ENCODE assay signal across 1 cellular context in the genomic region with DNA sequence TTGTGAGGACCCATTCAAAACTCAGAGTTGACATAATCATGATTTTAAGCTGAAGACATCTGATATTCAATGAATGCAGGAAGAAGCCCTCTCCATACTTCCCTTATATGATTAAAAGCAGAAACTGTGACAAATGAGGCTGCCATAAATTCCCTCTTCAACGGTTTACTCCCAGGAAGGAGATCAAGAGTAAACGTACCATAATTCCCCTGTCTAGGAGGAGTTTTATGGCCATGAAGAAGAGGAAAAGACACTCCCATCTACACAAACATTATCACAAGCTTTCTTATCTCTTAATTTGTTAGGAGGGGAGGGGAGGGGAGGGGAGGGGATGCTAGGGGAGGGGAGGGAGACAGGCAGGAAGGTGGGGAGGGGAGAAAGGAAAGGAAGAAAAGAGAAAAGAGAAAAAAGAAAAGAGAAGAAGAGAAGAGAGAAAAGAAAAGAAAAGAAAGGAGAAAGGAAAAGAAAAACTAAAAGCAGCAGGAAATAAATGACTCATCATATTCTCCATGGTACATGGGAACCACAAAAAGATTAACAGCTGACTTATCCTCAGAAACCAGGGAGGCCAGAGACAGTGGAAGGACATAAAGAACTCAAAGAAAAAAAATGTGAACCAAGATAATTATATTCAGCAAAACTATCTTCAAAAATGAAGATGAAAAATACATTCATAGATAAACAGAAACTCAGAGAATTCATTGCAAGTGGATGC.
TF ChIP-seq lines count a peak whose summit lies in the region.

No MANE protein-coding gene starts in this region.

TF ChIP-seq in K562, 482 proteins besides CTCF, POLR2A, EP300 and RAD21 (continued from another document and continues in another):
- TF ChIP-seq, protein P1, sequence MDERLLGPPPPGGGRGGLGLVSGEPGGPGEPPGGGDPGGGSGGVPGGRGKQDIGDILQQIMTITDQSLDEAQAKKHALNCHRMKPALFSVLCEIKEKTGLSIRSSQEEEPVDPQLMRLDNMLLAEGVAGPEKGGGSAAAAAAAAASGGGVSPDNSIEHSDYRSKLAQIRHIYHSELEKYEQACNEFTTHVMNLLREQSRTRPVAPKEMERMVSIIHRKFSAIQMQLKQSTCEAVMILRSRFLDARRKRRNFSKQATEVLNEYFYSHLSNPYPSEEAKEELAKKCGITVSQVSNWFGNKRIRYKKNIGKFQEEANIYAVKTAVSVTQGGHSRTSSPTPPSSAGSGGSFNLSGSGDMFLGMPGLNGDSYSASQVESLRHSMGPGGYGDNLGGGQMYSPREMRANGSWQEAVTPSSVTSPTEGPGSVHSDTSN (CRISPR knock-in tag; IDR thresholded peaks at IDR 0.05; ENCODE audit: low read depth), result no peak
- TF ChIP-seq, protein P1 (tag; conservative IDR thresholded peaks at IDR 0.05; ENCODE audit: low read depth), result peak; percentile 25; the same call in 1 of the 2 replicates
- TF ChIP-seq JUN (IDR thresholded peaks at IDR 0.05; ENCODE audit: borderline replicate concordance, low read depth, low read length) (peak; percentile 93), JUN (CRISPR knock-in tag; IDR thresholded peaks at IDR 0.05; ENCODE audit: borderline replicate concordance) (no peak), MEIS2 (IDR thresholded peaks at IDR 0.05; ENCODE audit: partially characterized antibody) (peak; percentile 25), ZNF184 (CRISPR knock-in tag; IDR thresholded peaks at IDR 0.05) (no peak), ZNF583 (CRISPR knock-in tag; IDR thresholded peaks at IDR 0.05) (peak; percentile 95; the same call in 1 of the 2 replicates), NCOA1 (IDR thresholded peaks at IDR 0.05; ENCODE audit: low read depth) (peak; percentile 81), TRIM24 (IDR thresholded peaks at IDR 0.05) (peak; percentile 100), GATA2 (CRISPR knock-in tag; IDR thresholded peaks at IDR 0.05) (no peak), ZSCAN29 (IDR thresholded peaks at IDR 0.05) (0 out of 2 replicates have a peak, but pooled peaks have one; percentile 26), ELF1 (tag; IDR thresholded peaks at IDR 0.05) (peak; percentile 46), EHMT2 (IDR thresholded peaks at IDR 0.05) (peak; percentile 96), PHTF2 (CRISPR knock-in tag; IDR thresholded peaks at IDR 0.05) (no peak), ZNF764 (CRISPR knock-in tag; IDR thresholded peaks at IDR 0.05; ENCODE audit: low read depth) (no peak), NR2C1 (IDR thresholded peaks at IDR 0.05) (0 out of 2 replicates have a peak, but pooled peaks have one; percentile 47), NR2C1 (tag; IDR thresholded peaks at IDR 0.05) (no peak), DPF2 (IDR thresholded peaks at IDR 0.05) (peak; percentile 94), MAFF (IDR thresholded peaks at IDR 0.05; ENCODE audit: low read length) (peak; percentile 93), MTA3 (IDR thresholded peaks at IDR 0.05; ENCODE audit: borderline replicate concordance) (0 out of 2 replicates have a peak, but pooled peaks have one; percentile 55), ZNF699 (CRISPR knock-in tag; IDR thresholded peaks at IDR 0.05; ENCODE audit: insufficient replicate concordance) (no peak), ASH1L (IDR thresholded peaks at IDR 0.05; ENCODE audit: borderline replicate concordance, low read depth, partially characterized antibody) (peak; percentile 43), ZNF384 (IDR thresholded peaks at IDR 0.05; ENCODE audit: low read depth, low read length) (peak; percentile 80), MAFG (tag; conservative IDR thresholded peaks at IDR 0.05) (peak; percentile 98), CBX5 (IDR thresholded peaks at IDR 0.05; ENCODE audit: borderline replicate concordance, low read depth) (peak; percentile 98), NFIC (IDR thresholded peaks at IDR 0.05) (peak; percentile 50), ZNF778 (CRISPR knock-in tag; IDR thresholded peaks at IDR 0.05) (no peak), JUND (IDR thresholded peaks at IDR 0.05; ENCODE audit: borderline replicate concordance, low read depth, low read length) (peak; percentile 92), JUND (tag; IDR thresholded peaks at IDR 0.05; ENCODE audit: borderline replicate concordance, low read depth, low read length) (peak; percentile 93), NCOR1 (IDR thresholded peaks at IDR 0.05) (peak; percentile 71), DACH1 (IDR thresholded peaks at IDR 0.05; ENCODE audit: partially characterized antibody) (peak; percentile 86), ZNF263 (CRISPR knock-in tag; IDR thresholded peaks at IDR 0.05; ENCODE audit: borderline replicate concordance) (no peak), NONO (IDR thresholded peaks at IDR 0.05; ENCODE audit: low read depth in 2 of 2, low read length in 1 of 2) (no peak), SNIP1 (IDR thresholded peaks at IDR 0.05; ENCODE audit: low read depth) (0 out of 2 replicates have a peak, but pooled peaks have one; percentile 73), TRIM28 (IDR thresholded peaks at IDR 0.05) (peak; percentile 100), FOXK2 (conservative IDR thresholded peaks at IDR 0.05 in 1 of 2, IDR thresholded peaks at IDR 0.05 in 1 of 2; ENCODE audit: low read depth in 2 of 2) (peak; percentile 75 to 78), TAF9B (IDR thresholded peaks at IDR 0.05; ENCODE audit: partially characterized antibody) (peak; percentile 55), CBX3 (IDR thresholded peaks at IDR 0.05; ENCODE audit: borderline replicate concordance in 1 of 2, low read length in 2 of 2) (peak in 1 of 2 experiments; percentile 100; a peak in 2 of 3 replicates), ARHGAP35 (IDR thresholded peaks at IDR 0.05; ENCODE audit: partially characterized antibody) (peak; percentile 78), HLTF (IDR thresholded peaks at IDR 0.05) (peak; percentile 97), TAL1 (IDR thresholded peaks at IDR 0.05) (peak; percentile 61), LEF1 (IDR thresholded peaks at IDR 0.05) (peak; percentile 85), FOSL1 (tag; conservative IDR thresholded peaks at IDR 0.05) (peak; percentile 94), ZC3H11A (IDR thresholded peaks at IDR 0.05; ENCODE audit: low read depth, low read length) (no peak)
- TF ChIP-seq, protein P2, sequence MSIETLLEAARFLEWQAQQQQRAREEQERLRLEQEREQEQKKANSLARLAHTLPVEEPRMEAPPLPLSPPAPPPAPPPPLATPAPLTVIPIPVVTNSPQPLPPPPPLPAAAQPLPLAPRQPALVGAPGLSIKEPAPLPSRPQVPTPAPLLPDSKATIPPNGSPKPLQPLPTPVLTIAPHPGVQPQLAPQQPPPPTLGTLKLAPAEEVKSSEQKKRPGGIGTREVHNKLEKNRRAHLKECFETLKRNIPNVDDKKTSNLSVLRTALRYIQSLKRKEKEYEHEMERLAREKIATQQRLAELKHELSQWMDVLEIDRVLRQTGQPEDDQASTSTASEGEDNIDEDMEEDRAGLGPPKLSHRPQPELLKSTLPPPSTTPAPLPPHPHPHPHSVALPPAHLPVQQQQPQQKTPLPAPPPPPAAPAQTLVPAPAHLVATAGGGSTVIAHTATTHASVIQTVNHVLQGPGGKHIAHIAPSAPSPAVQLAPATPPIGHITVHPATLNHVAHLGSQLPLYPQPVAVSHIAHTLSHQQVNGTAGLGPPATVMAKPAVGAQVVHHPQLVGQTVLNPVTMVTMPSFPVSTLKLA (conservative IDR thresholded peaks at IDR 0.05), result peak in 1 of 2 experiments; percentile 44; a peak in 2 of 4 replicates
- TF ChIP-seq, protein P3, sequence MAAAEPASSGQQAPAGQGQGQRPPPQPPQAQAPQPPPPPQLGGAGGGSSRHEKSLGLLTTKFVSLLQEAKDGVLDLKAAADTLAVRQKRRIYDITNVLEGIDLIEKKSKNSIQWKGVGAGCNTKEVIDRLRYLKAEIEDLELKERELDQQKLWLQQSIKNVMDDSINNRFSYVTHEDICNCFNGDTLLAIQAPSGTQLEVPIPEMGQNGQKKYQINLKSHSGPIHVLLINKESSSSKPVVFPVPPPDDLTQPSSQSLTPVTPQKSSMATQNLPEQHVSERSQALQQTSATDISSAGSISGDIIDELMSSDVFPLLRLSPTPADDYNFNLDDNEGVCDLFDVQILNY (CRISPR knock-in tag; IDR thresholded peaks at IDR 0.05), result no peak
- TF ChIP-seq, protein P4, sequence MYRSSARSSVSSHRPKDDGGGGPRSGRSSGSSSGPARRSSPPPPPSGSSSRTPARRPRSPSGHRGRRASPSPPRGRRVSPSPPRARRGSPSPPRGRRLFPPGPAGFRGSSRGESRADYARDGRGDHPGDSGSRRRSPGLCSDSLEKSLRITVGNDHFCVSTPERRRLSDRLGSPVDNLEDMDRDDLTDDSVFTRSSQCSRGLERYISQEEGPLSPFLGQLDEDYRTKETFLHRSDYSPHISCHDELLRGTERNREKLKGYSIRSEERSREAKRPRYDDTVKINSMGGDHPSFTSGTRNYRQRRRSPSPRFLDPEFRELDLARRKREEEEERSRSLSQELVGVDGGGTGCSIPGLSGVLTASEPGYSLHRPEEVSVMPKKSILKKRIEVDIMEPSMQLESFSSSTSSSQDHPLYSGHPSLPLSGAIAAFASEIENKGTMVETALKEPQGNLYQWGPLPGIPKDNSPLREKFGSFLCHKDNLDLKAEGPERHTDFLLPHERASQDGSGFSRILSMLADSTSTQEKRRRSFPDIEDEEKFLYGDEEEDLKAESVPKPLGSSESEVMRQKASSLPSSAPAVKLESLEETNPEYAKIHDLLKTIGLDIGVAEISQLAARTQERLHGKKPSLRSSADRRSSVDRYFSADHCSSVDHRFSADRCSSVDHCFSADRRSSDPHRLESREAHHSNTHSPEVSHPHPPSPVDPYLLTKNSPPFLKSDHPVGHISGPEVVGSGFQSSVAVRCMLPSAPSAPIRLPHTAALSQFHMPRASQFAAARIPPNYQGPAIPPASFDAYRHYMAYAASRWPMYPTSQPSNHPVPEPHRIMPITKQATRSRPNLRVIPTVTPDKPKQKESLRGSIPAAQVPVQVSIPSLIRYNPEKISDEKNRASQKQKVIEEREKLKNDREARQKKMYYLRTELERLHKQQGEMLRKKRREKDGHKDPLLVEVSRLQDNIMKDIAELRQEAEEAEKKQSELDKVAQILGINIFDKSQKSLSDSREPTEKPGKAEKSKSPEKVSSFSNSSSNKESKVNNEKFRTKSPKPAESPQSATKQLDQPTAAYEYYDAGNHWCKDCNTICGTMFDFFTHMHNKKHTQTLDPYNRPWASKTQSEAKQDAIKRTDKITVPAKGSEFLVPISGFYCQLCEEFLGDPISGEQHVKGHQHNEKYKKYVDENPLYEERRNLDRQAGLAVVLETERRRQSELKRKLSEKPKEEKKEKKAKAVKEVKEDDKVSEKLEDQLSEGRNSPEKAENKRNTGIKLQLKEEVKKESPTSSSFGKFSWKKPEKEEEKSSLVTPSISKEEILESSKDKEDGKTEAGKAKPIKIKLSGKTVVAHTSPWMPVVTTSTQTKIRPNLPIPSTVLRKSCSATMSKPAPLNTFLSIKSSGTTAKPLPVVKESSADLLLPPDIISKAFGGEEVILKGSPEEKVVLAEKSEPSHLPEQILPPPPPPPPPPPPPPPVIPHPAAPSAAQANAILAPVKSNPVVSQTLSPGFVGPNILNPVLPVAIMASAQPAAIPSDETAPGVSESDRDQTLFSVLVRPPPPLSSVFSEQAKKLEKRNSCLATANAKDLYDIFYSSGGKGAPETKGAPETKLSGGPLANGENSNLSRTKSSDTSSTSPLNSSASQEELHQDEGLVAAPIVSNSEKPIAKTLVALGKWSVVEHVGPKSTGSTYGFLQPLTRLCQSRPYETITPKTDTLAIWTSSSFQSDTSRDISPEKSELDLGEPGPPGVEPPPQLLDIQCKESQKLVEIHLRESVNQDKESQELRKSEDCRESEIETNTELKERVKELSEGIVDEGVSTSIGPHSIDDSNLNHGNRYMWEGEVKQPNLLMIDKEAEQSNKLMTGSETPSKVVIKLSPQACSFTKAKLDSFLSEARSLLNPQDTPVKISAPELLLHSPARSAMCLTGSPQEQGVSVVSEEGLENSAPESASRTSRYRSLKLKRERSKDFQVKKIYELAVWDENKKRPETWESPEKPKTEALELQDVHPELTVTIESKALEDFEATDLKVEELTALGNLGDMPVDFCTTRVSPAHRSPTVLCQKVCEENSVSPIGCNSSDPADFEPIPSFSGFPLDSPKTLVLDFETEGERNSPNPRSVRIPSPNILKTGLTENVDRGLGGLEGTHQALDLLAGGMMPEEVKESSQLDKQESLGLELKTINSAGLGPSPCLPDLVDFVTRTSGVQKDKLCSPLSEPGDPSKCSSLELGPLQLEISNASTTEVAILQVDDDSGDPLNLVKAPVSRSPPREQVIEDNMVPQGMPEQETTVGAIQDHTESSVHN (IDR thresholded peaks at IDR 0.05; ENCODE audit: borderline replicate concordance in 1 of 2, low read depth in 1 of 2), result peak in 1 of 2 experiments; percentile 83; a peak in 2 of 4 replicates
- TF ChIP-seq, protein P5, sequence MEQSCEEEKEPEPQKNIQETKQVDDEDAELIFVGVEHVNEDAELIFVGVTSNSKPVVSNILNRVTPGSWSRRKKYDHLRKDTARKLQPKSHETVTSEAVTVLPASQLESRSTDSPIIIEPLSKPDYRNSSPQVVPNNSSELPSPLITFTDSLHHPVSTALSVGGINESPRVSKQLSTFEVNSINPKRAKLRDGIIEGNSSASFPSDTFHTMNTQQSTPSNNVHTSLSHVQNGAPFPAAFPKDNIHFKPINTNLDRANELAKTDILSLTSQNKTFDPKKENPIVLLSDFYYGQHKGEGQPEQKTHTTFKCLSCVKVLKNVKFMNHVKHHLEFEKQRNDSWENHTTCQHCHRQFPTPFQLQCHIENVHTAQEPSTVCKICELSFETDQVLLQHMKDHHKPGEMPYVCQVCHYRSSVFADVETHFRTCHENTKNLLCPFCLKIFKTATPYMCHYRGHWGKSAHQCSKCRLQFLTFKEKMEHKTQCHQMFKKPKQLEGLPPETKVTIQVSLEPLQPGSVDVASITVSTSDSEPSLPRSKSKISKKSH (CRISPR knock-in tag; IDR thresholded peaks at IDR 0.05), result peak; percentile 84
- TF ChIP-seq, protein P6, sequence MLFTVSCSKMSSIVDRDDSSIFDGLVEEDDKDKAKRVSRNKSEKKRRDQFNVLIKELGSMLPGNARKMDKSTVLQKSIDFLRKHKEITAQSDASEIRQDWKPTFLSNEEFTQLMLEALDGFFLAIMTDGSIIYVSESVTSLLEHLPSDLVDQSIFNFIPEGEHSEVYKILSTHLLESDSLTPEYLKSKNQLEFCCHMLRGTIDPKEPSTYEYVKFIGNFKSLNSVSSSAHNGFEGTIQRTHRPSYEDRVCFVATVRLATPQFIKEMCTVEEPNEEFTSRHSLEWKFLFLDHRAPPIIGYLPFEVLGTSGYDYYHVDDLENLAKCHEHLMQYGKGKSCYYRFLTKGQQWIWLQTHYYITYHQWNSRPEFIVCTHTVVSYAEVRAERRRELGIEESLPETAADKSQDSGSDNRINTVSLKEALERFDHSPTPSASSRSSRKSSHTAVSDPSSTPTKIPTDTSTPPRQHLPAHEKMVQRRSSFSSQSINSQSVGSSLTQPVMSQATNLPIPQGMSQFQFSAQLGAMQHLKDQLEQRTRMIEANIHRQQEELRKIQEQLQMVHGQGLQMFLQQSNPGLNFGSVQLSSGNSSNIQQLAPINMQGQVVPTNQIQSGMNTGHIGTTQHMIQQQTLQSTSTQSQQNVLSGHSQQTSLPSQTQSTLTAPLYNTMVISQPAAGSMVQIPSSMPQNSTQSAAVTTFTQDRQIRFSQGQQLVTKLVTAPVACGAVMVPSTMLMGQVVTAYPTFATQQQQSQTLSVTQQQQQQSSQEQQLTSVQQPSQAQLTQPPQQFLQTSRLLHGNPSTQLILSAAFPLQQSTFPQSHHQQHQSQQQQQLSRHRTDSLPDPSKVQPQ (CRISPR knock-in tag; IDR thresholded peaks at IDR 0.05; ENCODE audit: borderline replicate concordance), result no peak
